In the genomic region with DNA sequence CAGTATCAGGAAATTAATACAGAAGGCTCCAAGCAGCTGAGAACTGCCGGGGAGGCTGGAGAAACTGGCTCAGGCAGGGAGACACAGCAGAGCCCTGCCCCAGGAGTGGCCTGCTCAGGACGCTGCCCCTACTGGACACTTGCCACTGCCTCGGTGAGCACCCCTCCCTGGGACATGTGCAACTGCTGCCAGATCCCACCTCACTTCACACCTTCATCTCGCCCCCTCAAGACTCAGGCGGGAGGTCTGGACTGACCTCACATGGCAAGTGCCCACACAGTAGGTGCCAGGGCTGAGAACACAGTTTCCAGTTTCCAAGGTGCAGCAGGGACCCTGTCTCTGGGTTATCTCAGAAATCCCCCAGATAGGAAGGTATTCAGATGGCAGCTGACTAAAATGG, we compare ENCODE assay signal across 31 cellular contexts. TPM values are rescaled to one million over a fixed set of nuclear protein-coding genes. Genes with fewer than 3 reads are reported as not detected.
DNase-seq lines count a peak whose midpoint lies in the region; ATAC-seq, FAIRE-seq and TF ChIP-seq lines count a peak whose summit lies in the region.
"Had no signal": no experiment of that assay in that cellular context is flagged by ENCODE, and none has a peak within 500 bp of the region (broad histone marks: within the 10 kb centered on the region; RNA-seq: fewer than 3 reads in every experiment).

No MANE protein-coding gene starts in this region.

- intact Hi-C loops in HepG2 (cut with micrococcal nuclease; ENCODE audit: unreplicated experiment), result no loop called here
- intact Hi-C loops in right lobe of liver (cut with DNase I), result no loop called here

- no peak for DNase-seq in HepG2 (ENCODE audit: low spot score)
- no peak for DNase-seq in right lobe of liver
- DNase-seq in WTC11 (ENCODE audit: low spot score), result peak; percentile 28
- DNase-seq in iPS-NIHi7 (ENCODE audit: extremely low spot score), result peak; percentile 40
- DNase-seq in type B pancreatic cell (ENCODE audit: extremely low spot score, unreplicated experiment), result no peak
- DNase-seq in HCEC 1CT, result no peak
- DNase-seq: ACHN; activated CD4-positive, alpha-beta T cell treated with anti-CD3 and anti-CD28 coated beads, Interleukin-2, amount 50 U/mL, for 4 hours; activated CD4-positive, CD25-positive, alpha-beta regulatory T cell; anterior cingulate cortex; colonic mucosa; effector CD8-positive, alpha-beta T cell; foreskin fibroblast; immature natural killer cell; Karpas-422; mesenchymal stem cell; NCI-H1694 treated with DMSO at 0.1 percent for 48 hours; NCI-H526 treated with DMSO at 0.1 percent for 48 hours; Peyer's patch; SHP77 treated with DMSO at 0.1 percent for 48 hours; upper lobe of right lung had no signal

- H3K9me3 ChIP-seq in HepG2 (ENCODE audit: low read length) (no peaks in the 10 kb centered on the region), right lobe of liver (no peaks in the 10 kb centered on the region)
- H3K9me3 ChIP-seq: BLaER1, colonic mucosa, Peyer's patch, prostate gland, upper lobe of right lung had no signal

- H3K27ac Mint-ChIP-seq in WTC11, result no peak overlapping the region
- no peak overlapping the region for H3K27ac Mint-ChIP-seq in type B pancreatic cell
- H3K27ac Mint-ChIP-seq: activated naive CD4-positive, alpha-beta T cell treated with anti-CD3 and anti-CD28 coated beads, Interleukin-2, amount 50 U/mL, for 24 hours; activated T-helper 17 cell treated with anti-CD3 and anti-CD28 coated beads, Interleukin-2, amount 50 U/mL, for 72 hours had no signal

- no peak overlapping the region for H3K9ac ChIP-seq in HepG2 (ENCODE audit: insufficient read depth, low read depth, low read length)
- H3K9ac ChIP-seq: BLaER1 had no signal

- TF ChIP-seq CTCF in HepG2 (CRISPR knock-in tag; IDR thresholded peaks at IDR 0.05) (no peak), right lobe of liver (IDR thresholded peaks at IDR 0.05) (no peak), WTC11 (IDR thresholded peaks at IDR 0.05) (no peak), type B pancreatic cell (conservative IDR thresholded peaks at IDR 0.05) (peak; percentile 29)

- H3K9me3 Mint-ChIP-seq in WTC11, result no peaks in the 10 kb centered on the region
- no peaks in the 10 kb centered on the region for H3K9me3 Mint-ChIP-seq in type B pancreatic cell
- H3K9me3 Mint-ChIP-seq: activated naive CD4-positive, alpha-beta T cell treated with anti-CD3 and anti-CD28 coated beads, Interleukin-2, amount 50 U/mL, for 24 hours; activated T-helper 17 cell treated with anti-CD3 and anti-CD28 coated beads, Interleukin-2, amount 50 U/mL, for 72 hours; immature natural killer cell had no signal

- in situ Hi-C loops in HepG2 (cut with HindIII; ENCODE audit: extremely low pct_ligation_motif_present, low pct_unique_long_range_greater_than_20kb), result no loop called here

- ATAC-seq in HepG2 (peak; percentile 79), right lobe of liver (no peak), WTC11 (peak; percentile 70; the same call in 1 of the 2 replicates), GM21515 (IDR thresholded peaks at IDR 0.05; ENCODE audit: unreplicated experiment) (no peak), HG03457 (IDR thresholded peaks at IDR 0.05; ENCODE audit: unreplicated experiment) (no peak)
- ATAC-seq: activated T-helper 17 cell treated with anti-CD3 and anti-CD28 coated beads, Interleukin-2, amount 50 U/mL, for 72 hours; esophagus mucosa; left lobe of liver; upper lobe of right lung had no signal

- H3K27me3 Mint-ChIP-seq in WTC11 (ENCODE audit: low read depth) (no peaks in the 10 kb centered on the region), type B pancreatic cell (peaks cover 7% of the 10 kb centered on the region)
- H3K27me3 Mint-ChIP-seq: activated naive CD4-positive, alpha-beta T cell treated with anti-CD3 and anti-CD28 coated beads, Interleukin-2, amount 50 U/mL, for 24 hours; activated T-helper 17 cell treated with anti-CD3 and anti-CD28 coated beads, Interleukin-2, amount 50 U/mL, for 72 hours had no signal

- no TSS peak for BruUV-seq in HepG2 (replicated peaks; lab: Mats Ljungman, UMichigan)

- no peak for FAIRE-seq in HepG2 (lab: Jason Lieb, UNC)

- no peaks in the 10 kb centered on the region for H4K20me1 ChIP-seq in HepG2 (ENCODE audit: insufficient read depth, low read length)
- H4K20me1 ChIP-seq: BLaER1 had no signal

- no peak for TF ChIP-seq RAD21 in HepG2 (CRISPR knock-in tag; IDR thresholded peaks at IDR 0.05)

- H3K27ac ChIP-seq in HepG2 (ENCODE audit: extremely low read length, insufficient read depth, low read length), result no peak overlapping the region
- no peak overlapping the region for H3K27ac ChIP-seq in right lobe of liver
- H3K27ac ChIP-seq: BLaER1, colonic mucosa, HL-60, Peyer's patch, prostate gland, skin epidermis, upper lobe of right lung had no signal

- WGBS in HepG2 (ENCODE audit: low lambda C conversion rate), result 20% methylated on average over 2 of the region's 5 CpGs
- WGBS in right lobe of liver (ENCODE audit: insufficient coverage, low coverage, low lambda C conversion rate, missing lambda C conversion rate), result 68% methylated on average over 3 of the region's 5 CpGs

- H3K4me1 ChIP-seq in HepG2 (ENCODE audit: insufficient read depth, low read length) (no peaks in the 10 kb centered on the region), right lobe of liver (no peaks in the 10 kb centered on the region)
- H3K4me1 ChIP-seq: BLaER1, colonic mucosa, Peyer's patch, prostate gland, upper lobe of right lung had no signal

- H3K4me2 ChIP-seq in HepG2 (ENCODE audit: low read depth, low read length), result no peak overlapping the region
- H3K4me2 ChIP-seq: BLaER1 had no signal

- no peak overlapping the region for H3K4me3 ChIP-seq in HepG2 (replicated peaks in 1 of 3; ENCODE audit: insufficient read depth in 1 of 3, low read depth in 2 of 3, low read length in 3 of 3)
- H3K4me3 ChIP-seq in right lobe of liver, result no peak overlapping the region
- H3K4me3 ChIP-seq: BLaER1, colonic mucosa, Peyer's patch, prostate gland, skin epidermis, upper lobe of right lung had no signal

- CTCF ChIA-PET in HepG2 (lab: Yijun Ruan, JAX; ENCODE audit: low intra/inter-chr PET ratio, low total read pairs) (no interaction called here), WTC11 (lab: Charles Lee) (interaction anchor here (0.9 kb wide), 1 partner anchor 512 kb away, joined by 3 read pairs; no protein-coding TSS in a partner anchor)

- TF ChIP-seq POLR2A in HepG2 (IDR thresholded peaks at IDR 0.05; ENCODE audit: insufficient read depth in 1 of 2, low read depth in 2 of 2, low read length in 2 of 2) (no peak), right lobe of liver (IDR thresholded peaks at IDR 0.05) (no peak)

- no peaks in the 10 kb centered on the region for H3K36me3 ChIP-seq in HepG2 (replicated peaks in 1 of 2; ENCODE audit: control insufficient read depth in 1 of 2, insufficient read depth in 2 of 2, low read length in 2 of 2)
- H3K36me3 ChIP-seq in right lobe of liver, result no peaks in the 10 kb centered on the region
- H3K36me3 ChIP-seq: BLaER1, colonic mucosa, Peyer's patch, prostate gland, upper lobe of right lung had no signal

- H3K27me3 ChIP-seq in HepG2 (ENCODE audit: control insufficient read depth in 1 of 2, insufficient read depth in 2 of 2, low read length in 2 of 2) (peaks cover 0 to 11% of the 10 kb centered on the region in 2 experiments; a peak in 1 of 5 replicates), right lobe of liver (no peaks in the 10 kb centered on the region)
- H3K27me3 ChIP-seq: BLaER1, colonic mucosa, Peyer's patch, upper lobe of right lung had no signal

- TF ChIP-seq EP300 in HepG2 (IDR thresholded peaks at IDR 0.05; ENCODE audit: low read depth in 2 of 2, low read length in 2 of 2) (no peak), HepG2 (CRISPR knock-in tag; IDR thresholded peaks at IDR 0.05; ENCODE audit: borderline replicate concordance) (no peak)

- no peaks in the 10 kb centered on the region for H3K79me2 ChIP-seq in HepG2 (ENCODE audit: insufficient read depth, low read length)

- H2AFZ ChIP-seq in HepG2 (ENCODE audit: low read length), result no peak overlapping the region

- H3K36me3 Mint-ChIP-seq in WTC11, result no peaks in the 10 kb centered on the region
- no peaks in the 10 kb centered on the region for H3K36me3 Mint-ChIP-seq in type B pancreatic cell
- H3K36me3 Mint-ChIP-seq: activated naive CD4-positive, alpha-beta T cell treated with anti-CD3 and anti-CD28 coated beads, Interleukin-2, amount 50 U/mL, for 24 hours; immature natural killer cell had no signal

- POLR2A ChIA-PET in HepG2 (lab: Yijun Ruan, JAX), result no interaction called here
- POLR2A ChIA-PET in WTC11 (lab: Charles Lee), result no interaction called here

- no peak overlapping the region for H3K4me3 Mint-ChIP-seq in WTC11
- H3K4me3 Mint-ChIP-seq in type B pancreatic cell, result no peak overlapping the region
- H3K4me3 Mint-ChIP-seq: activated naive CD4-positive, alpha-beta T cell treated with anti-CD3 and anti-CD28 coated beads, Interleukin-2, amount 50 U/mL, for 24 hours; activated T-helper 17 cell treated with anti-CD3 and anti-CD28 coated beads, Interleukin-2, amount 50 U/mL, for 72 hours; immature natural killer cell had no signal

- peaks cover 4% of the 10 kb centered on the region for H3K4me1 Mint-ChIP-seq in WTC11
- H3K4me1 Mint-ChIP-seq in type B pancreatic cell (ENCODE audit: unreplicated experiment), result peaks cover 4% of the 10 kb centered on the region
- H3K4me1 Mint-ChIP-seq: activated T-helper 17 cell treated with anti-CD3 and anti-CD28 coated beads, Interleukin-2, amount 50 U/mL, for 72 hours; immature natural killer cell had no signal

RNA-seq across cellular contexts. Expression of gene LBH, which starts 33.8 kb away (rescaled TPM):
- total RNA-seq in HepG2 (2016; rRNA removed; fragmentation: Illumina TruSeq; extraction: Trizol) (0.09 and 0.10 TPM in 2 replicates), right lobe of liver (10 to 100 TPM in 3 of 6 experiments, 1 to 10 TPM in 3; 4.3 to 17.6 (median 9.5) TPM), WTC11 (2021) (30.8 to 47.3 TPM (median 34.7 TPM) in 3 replicates), type B pancreatic cell (ENCODE audit: low replicate concordance) (78.5 and 116 TPM in 2 replicates)
- not detected in 2 replicates for total RNA-seq in HepG2 (2016; cell fraction: cytosol; rRNA removed; fragmentation: Illumina TruSeq; extraction: Trizol; ENCODE audit: low read depth)
- total RNA-seq in HepG2 (2016; cell fraction: insoluble cytoplasmic fraction; rRNA removed; fragmentation: Illumina TruSeq; extraction: Trizol), result 0.15 TPM in 1 of 2 replicates, not detected in the other
- 0.06 and 0.10 TPM in 2 replicates for total RNA-seq in HepG2 (2016; cell fraction: membrane; rRNA removed; fragmentation: Illumina TruSeq; extraction: Trizol)
- not detected in 2 replicates for total RNA-seq in HepG2 (2016; cell fraction: nucleus; rRNA removed; fragmentation: Illumina TruSeq; extraction: Trizol)
- polyA plus RNA-seq in HepG2 (2011; rRNA removed), result 0.16 and 0.25 TPM in 2 replicates
- polyA plus RNA-seq in HepG2 (2011; cell fraction: cytosol; rRNA removed), result 0.12 and 0.28 TPM in 2 replicates
- 0.05 and 0.16 TPM in 2 replicates for polyA plus RNA-seq in HepG2 (2011; cell fraction: nucleus; rRNA removed)
- polyA plus RNA-seq in HepG2 (2012), result 0.13 TPM in 1 of 2 replicates, not detected in the other
- polyA plus RNA-seq in HepG2 (2016; cell fraction: cytosol; fragmentation: Illumina TruSeq; extraction: Trizol; ENCODE audit: low read depth), result not detected in 2 replicates
- 0.16 and 0.23 TPM in 2 replicates for polyA plus RNA-seq in HepG2 (2016; cell fraction: insoluble cytoplasmic fraction; fragmentation: Illumina TruSeq; extraction: Trizol; ENCODE audit: low read depth)
- polyA plus RNA-seq in HepG2 (2016; cell fraction: membrane; fragmentation: Illumina TruSeq; extraction: Trizol; ENCODE audit: low read depth), result 0.14 TPM in 1 of 2 replicates, not detected in the other
- not detected in 2 replicates for polyA plus RNA-seq in HepG2 (2016; cell fraction: nucleus; fragmentation: Illumina TruSeq; extraction: Trizol; ENCODE audit: insufficient read depth, low read depth)
- polyA minus RNA-seq in HepG2 (2011; rRNA and poly(A)+ RNA removed; ENCODE audit: low replicate concordance), result 0.16 and 0.91 TPM in 2 replicates
- not detected in 2 replicates for polyA minus RNA-seq in HepG2 (2011; cell fraction: cytosol; rRNA and poly(A)+ RNA removed)
- 0.13 TPM in 1 of 2 replicates, not detected in the other for polyA minus RNA-seq in HepG2 (2011; cell fraction: nucleus; rRNA and poly(A)+ RNA removed)

RNA-seq across cellular contexts. Expression of gene YPEL5, which starts 50.8 kb away (rescaled TPM):
- 12.7 and 20.8 TPM in 2 replicates for total RNA-seq in HepG2 (2016; rRNA removed; fragmentation: Illumina TruSeq; extraction: Trizol)
- total RNA-seq in HepG2 (2016; cell fraction: cytosol; rRNA removed; fragmentation: Illumina TruSeq; extraction: Trizol; ENCODE audit: low read depth), result 3.1 and 4.2 TPM in 2 replicates
- total RNA-seq in HepG2 (2016; cell fraction: insoluble cytoplasmic fraction; rRNA removed; fragmentation: Illumina TruSeq; extraction: Trizol), result 13.3 and 21.4 TPM in 2 replicates
- total RNA-seq in HepG2 (2016; cell fraction: membrane; rRNA removed; fragmentation: Illumina TruSeq; extraction: Trizol), result 10.5 and 12.1 TPM in 2 replicates
- total RNA-seq in HepG2 (2016; cell fraction: nucleus; rRNA removed; fragmentation: Illumina TruSeq; extraction: Trizol), result 14.3 and 15.3 TPM in 2 replicates
- polyA plus RNA-seq in HepG2 (2011; rRNA removed), result 49.7 and 55.6 TPM in 2 replicates
- 28.5 and 45.1 TPM in 2 replicates for polyA plus RNA-seq in HepG2 (2011; cell fraction: cytosol; rRNA removed)
- polyA plus RNA-seq in HepG2 (2011; cell fraction: nucleus; rRNA removed), result 19.0 and 23.4 TPM in 2 replicates
- polyA plus RNA-seq in HepG2 (2012), result 47.3 and 48.5 TPM in 2 replicates
- polyA plus RNA-seq in HepG2 (2016; cell fraction: cytosol; fragmentation: Illumina TruSeq; extraction: Trizol; ENCODE audit: low read depth), result 3.6 and 4.4 TPM in 2 replicates
- 30.6 and 37.0 TPM in 2 replicates for polyA plus RNA-seq in HepG2 (2016; cell fraction: insoluble cytoplasmic fraction; fragmentation: Illumina TruSeq; extraction: Trizol; ENCODE audit: low read depth)
- polyA plus RNA-seq in HepG2 (2016; cell fraction: membrane; fragmentation: Illumina TruSeq; extraction: Trizol; ENCODE audit: low read depth), result 8.1 and 9.4 TPM in 2 replicates
- polyA plus RNA-seq in HepG2 (2016; cell fraction: nucleus; fragmentation: Illumina TruSeq; extraction: Trizol; ENCODE audit: insufficient read depth, low read depth), result 16.6 and 19.4 TPM in 2 replicates
- polyA minus RNA-seq in HepG2 (2011; rRNA and poly(A)+ RNA removed; ENCODE audit: low replicate concordance), result 8.5 and 44.5 TPM in 2 replicates
- 24.6 and 35.0 TPM in 2 replicates for polyA minus RNA-seq in HepG2 (2011; cell fraction: cytosol; rRNA and poly(A)+ RNA removed)
- polyA minus RNA-seq in HepG2 (2011; cell fraction: nucleus; rRNA and poly(A)+ RNA removed), result 38.5 and 44.5 TPM in 2 replicates
- total RNA-seq in right lobe of liver, result 10 to 100 TPM; 22.7 to 49.2 (median 39.6) TPM
- 25.3 to 27.3 TPM (median 26.5 TPM) in 3 replicates for total RNA-seq in WTC11 (2021)
- total RNA-seq in type B pancreatic cell (ENCODE audit: low replicate concordance), result 55.0 and 69.8 TPM in 2 replicates

Comparison
In these comparisons a context has a peak if more than half of its experiments do, and no peak if none do; other contexts are left out.
1. ATAC-seq: peak in HepG2 (single experiment) and WTC11 (single experiment); none in right lobe of liver (0 of 4), GM21515 (single experiment) and HG03457 (single experiment).
2. DNase-seq: peak in WTC11 (single experiment) and iPS-NIHi7 (single experiment); none in HepG2 (single experiment), right lobe of liver (0 of 3), type B pancreatic cell (single experiment) and HCEC 1CT (single experiment).